Comparison of ENCODE assay signal across 8 cellular contexts in the genomic region with DNA sequence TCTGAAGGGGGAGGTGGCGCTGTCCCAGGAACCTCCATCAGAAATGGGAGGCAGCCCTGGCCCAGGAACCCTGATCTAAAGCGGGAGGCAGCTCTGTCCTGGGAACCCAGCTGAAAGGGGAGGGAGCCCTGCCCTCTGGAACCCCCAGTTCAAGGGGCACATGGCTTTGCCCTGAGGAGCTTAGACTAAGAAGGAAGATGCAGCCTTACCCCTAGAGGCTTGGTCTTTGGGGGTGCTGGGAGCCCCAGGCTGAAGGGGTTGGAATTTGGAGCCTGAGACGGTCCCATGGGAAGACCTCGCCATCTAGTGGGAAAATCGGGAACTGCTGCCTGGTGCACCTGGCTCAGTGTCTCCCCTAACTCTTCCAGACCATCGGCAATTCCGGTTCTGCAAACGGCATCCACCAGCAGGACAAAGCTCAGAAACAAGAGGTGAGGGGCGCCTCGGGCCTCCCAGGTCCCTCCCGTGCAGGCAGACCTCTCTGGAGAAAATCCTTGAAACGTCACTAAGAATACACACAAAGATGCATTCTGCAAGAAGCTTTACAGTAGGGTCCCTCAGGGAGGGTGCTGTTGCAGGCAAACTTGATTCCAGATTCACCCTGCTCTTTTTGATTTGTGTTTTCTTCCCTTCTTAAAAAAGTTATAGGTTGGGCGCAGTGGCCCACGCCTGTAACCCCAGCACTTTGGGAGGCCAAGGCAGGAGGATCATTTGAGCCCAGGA. TPM values are rescaled to one million over a fixed set of nuclear protein-coding genes. Genes with fewer than 3 reads are reported as not detected.
DNase-seq lines count a peak whose midpoint lies in the region; ATAC-seq and TF ChIP-seq lines count a peak whose summit lies in the region.

No MANE protein-coding gene starts in this region.

- no peak overlapping the region for H3K27ac Mint-ChIP-seq in activated T-helper 1 cell treated with anti-CD3 and anti-CD28 coated beads, Interleukin-12 subunit alpha, Interleukin-12 subunit beta, Interleukin-2, Interleukin-4 antibody, amounts not matched to agents 30 ng/mL and 10 ng/mL and 1 ng/mL, durations not matched to agents 14 hours and 24 hours and 36 hours
- H3K27ac Mint-ChIP-seq in osteocyte (ENCODE audit: unreplicated experiment) = no peak overlapping the region

- peak; percentile 97 for TF ChIP-seq CTCF in Panc1 (IDR thresholded peaks at IDR 0.05)
- TF ChIP-seq CTCF in fibroblast of villous mesenchyme (IDR thresholded peaks at IDR 0.05; ENCODE audit: insufficient read depth, low read depth, low read length) = peak; percentile 97
- TF ChIP-seq CTCF in osteocyte (IDR thresholded peaks at IDR 0.05) = peak; percentile 94
- peak; percentile 95 to 98 for TF ChIP-seq CTCF in tibial artery (IDR thresholded peaks at IDR 0.05)

- BruUV-seq in Panc1 (replicated peaks; lab: Mats Ljungman, UMichigan) = no TSS peak

- no peak overlapping the region for H3K27ac ChIP-seq in Panc1 (ENCODE audit: low read length)
- no peak overlapping the region for H3K27ac ChIP-seq in tibial artery

- no peaks in the 10 kb centered on the region for H3K4me1 Mint-ChIP-seq in activated T-helper 1 cell treated with anti-CD3 and anti-CD28 coated beads, Interleukin-12 subunit alpha, Interleukin-12 subunit beta, Interleukin-2, Interleukin-4 antibody, amounts not matched to agents 30 ng/mL and 10 ng/mL and 1 ng/mL, durations not matched to agents 14 hours and 24 hours and 36 hours (ENCODE audit: low read depth)
- H3K4me1 Mint-ChIP-seq in osteocyte (ENCODE audit: unreplicated experiment) = no peaks in the 10 kb centered on the region

- H3K27me3 Mint-ChIP-seq in activated T-helper 1 cell treated with anti-CD3 and anti-CD28 coated beads, Interleukin-12 subunit alpha, Interleukin-12 subunit beta, Interleukin-2, Interleukin-4 antibody, amounts not matched to agents 30 ng/mL and 10 ng/mL and 1 ng/mL, durations not matched to agents 14 hours and 24 hours and 36 hours (ENCODE audit: insufficient read depth) = no peaks in the 10 kb centered on the region
- no peaks in the 10 kb centered on the region for H3K27me3 Mint-ChIP-seq in osteocyte (ENCODE audit: unreplicated experiment)

- CTCF ChIA-PET in Panc1 (lab: Charles Lee) = interaction anchor here (0.6 to 3.6 kb wide), 20 partner anchors 10 to 509 kb away, joined by 3 to 52 read pairs (median 5); no protein-coding TSS in a partner anchor

- no peaks in the 10 kb centered on the region for H3K9me3 Mint-ChIP-seq in activated T-helper 1 cell treated with anti-CD3 and anti-CD28 coated beads, Interleukin-12 subunit alpha, Interleukin-12 subunit beta, Interleukin-2, Interleukin-4 antibody, amounts not matched to agents 30 ng/mL and 10 ng/mL and 1 ng/mL, durations not matched to agents 14 hours and 24 hours and 36 hours
- H3K9me3 Mint-ChIP-seq in osteocyte (ENCODE audit: unreplicated experiment) = no peaks in the 10 kb centered on the region

- H3K4me1 ChIP-seq in Panc1 (ENCODE audit: control insufficient read depth, insufficient read depth, low read length) (no peaks in the 10 kb centered on the region), tibial artery (no peaks in the 10 kb centered on the region)

- in situ Hi-C loops in Panc1 (cut with HindIII; ENCODE audit: low pct_unique_long_range_greater_than_20kb, low sequenced_read_pairs) = no loop called here

- H3K4me3 Mint-ChIP-seq in activated T-helper 1 cell treated with anti-CD3 and anti-CD28 coated beads, Interleukin-12 subunit alpha, Interleukin-12 subunit beta, Interleukin-2, Interleukin-4 antibody, amounts not matched to agents 30 ng/mL and 10 ng/mL and 1 ng/mL, durations not matched to agents 14 hours and 24 hours and 36 hours = no peak overlapping the region
- no peak overlapping the region for H3K4me3 Mint-ChIP-seq in osteocyte (ENCODE audit: unreplicated experiment)

- H3K27me3 ChIP-seq in Panc1 (ENCODE audit: control insufficient read depth, insufficient read depth, low read length) = no peaks in the 10 kb centered on the region
- no peaks in the 10 kb centered on the region for H3K27me3 ChIP-seq in tibial artery

- no peaks in the 10 kb centered on the region for H3K9me3 ChIP-seq in Panc1 (ENCODE audit: control insufficient read depth, insufficient read depth, low read depth, low read length)
- no peaks in the 10 kb centered on the region for H3K9me3 ChIP-seq in tibial artery

- intact Hi-C loops in Panc1 (cut with micrococcal nuclease; ENCODE audit: unreplicated experiment) = loop anchor here (2.0 to 5.0 kb wide), 2 partner anchors 124 to 194 kb away; no protein-coding TSS in a partner anchor
- intact Hi-C loops in activated T-helper 1 cell treated with anti-CD3 and anti-CD28 coated beads, Interleukin-12 subunit alpha, Interleukin-12 subunit beta, Interleukin-2, Interleukin-4 antibody, amounts not matched to agents 30 ng/mL and 10 ng/mL and 1 ng/mL, durations not matched to agents 14 hours and 24 hours and 36 hours (cut with micrococcal nuclease) = loop anchor here (1.0 to 5.0 kb wide), 3 partner anchors 144 to 333 kb away; no protein-coding TSS in a partner anchor
- intact Hi-C loops in tibial artery (cut with DNase I; ENCODE audit: low total_unique reads) = loop anchor here (2.0 kb wide), 1 partner anchor 192 kb away; no protein-coding TSS in a partner anchor

- H3K4me3 ChIP-seq in Panc1 (ENCODE audit: low read depth in 2 of 2, low read length in 2 of 2) (no peak overlapping the region), fibroblast of villous mesenchyme (ENCODE audit: low read depth, low read length) (no peak overlapping the region), tibial artery (no peak overlapping the region)

- POLR2A ChIA-PET in Panc1 (lab: Charles Lee) = interaction anchor here (0.5 kb wide), 1 partner anchor 225 kb away, joined by 4 read pairs; no protein-coding TSS in a partner anchor

- no peaks in the 10 kb centered on the region; the same call in 1 of the 2 replicates for H3K36me3 ChIP-seq in Panc1 (ENCODE audit: control insufficient read depth, insufficient read depth, low read length)
- peaks cover 17 to 80% (median 51%) of the 10 kb centered on the region in 3 donors for H3K36me3 ChIP-seq in tibial artery

- ATAC-seq in Panc1 (peak; percentile 84), GM21367 (IDR thresholded peaks at IDR 0.05; ENCODE audit: unreplicated experiment) (no peak)

- H3K36me3 Mint-ChIP-seq in activated T-helper 1 cell treated with anti-CD3 and anti-CD28 coated beads, Interleukin-12 subunit alpha, Interleukin-12 subunit beta, Interleukin-2, Interleukin-4 antibody, amounts not matched to agents 30 ng/mL and 10 ng/mL and 1 ng/mL, durations not matched to agents 14 hours and 24 hours and 36 hours (ENCODE audit: low read depth) = no peaks in the 10 kb centered on the region
- H3K36me3 Mint-ChIP-seq in osteocyte (ENCODE audit: unreplicated experiment) = peaks cover 8% of the 10 kb centered on the region

- DNase-seq in COLO668 (lab: John Stamatoyannopoulos, UW; ENCODE audit: unreplicated experiment) = peak; percentile 69
- peak; percentile 74 for DNase-seq in HK-2 (ENCODE audit: unreplicated experiment)
- DNase-seq in Panc1 (ENCODE audit: low read depth, low spot score) = peak; percentile 75
- DNase-seq in activated T-helper 1 cell treated with anti-CD3 and anti-CD28 coated beads, Interleukin-12 subunit alpha, Interleukin-12 subunit beta, Interleukin-2, Interleukin-4 antibody, amounts not matched to agents 30 ng/mL and 10 ng/mL and 1 ng/mL, durations not matched to agents 14 hours and 24 hours and 36 hours (ENCODE audit: low spot score) = peak; percentile 47
- peak; percentile 56 for DNase-seq in fibroblast of villous mesenchyme (ENCODE audit: low read depth)
- DNase-seq in osteocyte (ENCODE audit: extremely low spot score, unreplicated experiment) = peak; percentile 91
- DNase-seq in tibial artery = peak; percentile 61 to 75

RNA-seq across cellular contexts. Expression of a gene that starts 52.4 kb away (rescaled TPM):
- total RNA-seq in Panc1 (2021; ENCODE audit: unreplicated experiment) (54.0 TPM), fibroblast of villous mesenchyme (13.4 and 17.1 TPM in 2 replicates), osteocyte (44.7 and 48.7 TPM in 2 replicates)
- polyA plus RNA-seq in Panc1 (2012; ENCODE audit: insufficient read length) = 49.5 TPM
- 0.96 and 1.6 TPM in 2 replicates for total RNA-seq in activated T-helper 1 cell treated with anti-CD3 and anti-CD28 coated beads, Interleukin-12 subunit alpha, Interleukin-12 subunit beta, Interleukin-2, Interleukin-4 antibody, amounts not matched to agents 30 ng/mL and 10 ng/mL and 1 ng/mL, durations not matched to agents 14 hours and 24 hours and 36 hours
